In genomic region chr17:79929257-79930076, GRCh38 we compare ENCODE assay signal across 18 cellular contexts.
DNase-seq lines count a peak whose midpoint lies in the region; ATAC-seq, FAIRE-seq and TF ChIP-seq lines count a peak whose summit lies in the region.
"Had no signal": no experiment of that assay in that cellular context is flagged by ENCODE, and none has a peak within 500 bp of the region (broad histone marks: within the 10 kb centered on the region; RNA-seq: fewer than 3 reads in every experiment).

No MANE protein-coding gene starts in this region.

- H3K4me1 Mint-ChIP-seq in H9 = peaks cover 41 to 61% of the 10 kb centered on the region in 2 experiments
- no peaks in the 10 kb centered on the region for H3K4me1 Mint-ChIP-seq in astrocyte (ENCODE audit: low read depth, unreplicated experiment)
- peaks cover 16% of the 10 kb centered on the region for H3K4me1 Mint-ChIP-seq in nephron

- H2AFZ ChIP-seq in H9 (ENCODE audit: low read length) (no peak overlapping the region), astrocyte (ENCODE audit: low read depth, low read length) (no peak overlapping the region)

- H3K27ac Mint-ChIP-seq in H9 (no peak overlapping the region), astrocyte (ENCODE audit: unreplicated experiment) (no peak overlapping the region), nephron (no peak overlapping the region)
- H3K27ac Mint-ChIP-seq: activated CD4-positive, alpha-beta memory T cell treated with anti-CD3 and anti-CD28 coated beads, Interleukin-2, amount 10 ng/mL, durations not matched to agents 7 days and 5 days; activated naive CD8-positive, alpha-beta T cell treated with anti-CD3 and anti-CD28 coated beads, Interleukin-2, amount 10 ng/mL, durations not matched to agents 7 days and 5 days; dendritic cell treated with granulocyte-macrophage colony-stimulating factor and Interleukin-4, amounts not matched to agents 40 ng/mL and 50 ng/mL, for 4 days had no signal

- H3K9me3 Mint-ChIP-seq in H9 (no peaks in the 10 kb centered on the region; a peak in 1 of 5 replicates), astrocyte (ENCODE audit: unreplicated experiment) (peaks cover 4% of the 10 kb centered on the region), nephron (no peaks in the 10 kb centered on the region)
- H3K9me3 Mint-ChIP-seq: activated CD4-positive, alpha-beta memory T cell treated with anti-CD3 and anti-CD28 coated beads, Interleukin-2, amount 10 ng/mL, durations not matched to agents 7 days and 5 days; activated naive CD8-positive, alpha-beta T cell treated with anti-CD3 and anti-CD28 coated beads, Interleukin-2, amount 10 ng/mL, durations not matched to agents 7 days and 5 days; activated T-cell treated with anti-CD3 and anti-CD28 coated beads, Interleukin-2, amount 50 U/mL, for 4 hours; dendritic cell treated with granulocyte-macrophage colony-stimulating factor and Interleukin-4, amounts not matched to agents 40 ng/mL and 50 ng/mL, for 4 days; naive thymus-derived CD4-positive, alpha-beta T cell had no signal

- intact Hi-C loops in A673 (cut with micrococcal nuclease; ENCODE audit: unreplicated experiment) = no loop called here

- no peak overlapping the region for H2BK20ac ChIP-seq in H9 (ENCODE audit: low read depth, low read length, poor library complexity, severe bottlenecking)

- no peak overlapping the region for H3K27ac ChIP-seq in A673 (ENCODE audit: low read depth, low read length, poor library complexity, severe bottlenecking)
- H3K27ac ChIP-seq in H9 (ENCODE audit: insufficient read length, low read depth, low read length) = no peak overlapping the region
- no peak overlapping the region for H3K27ac ChIP-seq in astrocyte (ENCODE audit: low read depth, low read length)
- H3K27ac ChIP-seq: breast epithelium, lower lobe of right lung had no signal

- no peak overlapping the region for H4K5ac ChIP-seq in H9 (ENCODE audit: insufficient read length, low read depth, low read length)

- H3K79me2 ChIP-seq in H9 (ENCODE audit: insufficient read depth, low read length) (no peaks in the 10 kb centered on the region), astrocyte (ENCODE audit: insufficient read depth, low read length) (no peaks in the 10 kb centered on the region)

- H3K14ac ChIP-seq in H9 (ENCODE audit: insufficient read depth, low read length) = no peak overlapping the region; the same call in 1 of the 2 replicates

- no peak overlapping the region for H3T11ph ChIP-seq in H9 (ENCODE audit: low read length)

- H3K56ac ChIP-seq in H9 (ENCODE audit: insufficient read length, low read depth, low read length) = no peak overlapping the region

- H3K18ac ChIP-seq in H9 (ENCODE audit: insufficient read length, low read depth, low read length) = peak overlapping the region; percentile 51

- H3K27me3 ChIP-seq in A673 (replicated peaks; ENCODE audit: insufficient read depth, low read depth, low read length, poor library complexity) = no peaks in the 10 kb centered on the region
- H3K27me3 ChIP-seq in H9 (ENCODE audit: insufficient read depth, low read length) = no peaks in the 10 kb centered on the region
- peaks cover 8% of the 10 kb centered on the region for H3K27me3 ChIP-seq in astrocyte (ENCODE audit: insufficient read depth, low read length)

- TF ChIP-seq CTCF in A673 (conservative IDR thresholded peaks at IDR 0.05; ENCODE audit: low read depth, low read length) (no peak), H9 (conservative IDR thresholded peaks at IDR 0.05) (no peak), astrocyte (IDR thresholded peaks at IDR 0.05; ENCODE audit: insufficient read depth, low read depth, low read length) (no peak), nephron (IDR thresholded peaks at IDR 0.05; ENCODE audit: unreplicated experiment in 3 of 3) (no peak)

- H3K36me3 ChIP-seq in A673 (ENCODE audit: insufficient read depth, low read length, poor library complexity, severe bottlenecking) (no peaks in the 10 kb centered on the region), astrocyte (ENCODE audit: insufficient read depth, low read length) (no peaks in the 10 kb centered on the region)
- H3K36me3 ChIP-seq: breast epithelium, lower lobe of right lung had no signal

- BruUV-seq in A673 (replicated peaks; lab: Mats Ljungman, UMichigan) = no TSS peak

- H3K4me3 Mint-ChIP-seq in H9 (peak overlapping the region in 1 of 2 experiments; percentile 81; a peak in 3 of 5 replicates), astrocyte (ENCODE audit: unreplicated experiment) (no peak overlapping the region), nephron (peak overlapping the region in 2 of 3 experiments; percentile 23 to 71)
- H3K4me3 Mint-ChIP-seq: activated CD4-positive, alpha-beta memory T cell treated with anti-CD3 and anti-CD28 coated beads, Interleukin-2, amount 10 ng/mL, durations not matched to agents 7 days and 5 days; activated naive CD8-positive, alpha-beta T cell treated with anti-CD3 and anti-CD28 coated beads, Interleukin-2, amount 10 ng/mL, durations not matched to agents 7 days and 5 days; activated T-cell treated with anti-CD3 and anti-CD28 coated beads, Interleukin-2, amount 50 U/mL, for 4 hours; dendritic cell treated with granulocyte-macrophage colony-stimulating factor and Interleukin-4, amounts not matched to agents 40 ng/mL and 50 ng/mL, for 4 days had no signal

- peaks cover 29% of the 10 kb centered on the region for H3K4me1 ChIP-seq in A673 (ENCODE audit: insufficient read depth, low read length, poor library complexity, severe bottlenecking)
- peaks cover 8% of the 10 kb centered on the region for H3K4me1 ChIP-seq in H9 (ENCODE audit: insufficient read depth, low read length)
- H3K4me1 ChIP-seq in astrocyte (ENCODE audit: insufficient read depth, low read length) = no peaks in the 10 kb centered on the region

- H2BK5ac ChIP-seq in H9 (ENCODE audit: insufficient read length, low read length) = no peak overlapping the region

- DNase-seq in A673 (ENCODE audit: low spot score) (no peak), H9 (peak; percentile 76), astrocyte (ENCODE audit: low read depth) (no peak), NOMO-1 (lab: John Stamatoyannopoulos, UW; ENCODE audit: unreplicated experiment in 2 of 2) (no peak), NCI-H146 treated with DMSO at 0.1 percent for 48 hours (lab: John Stamatoyannopoulos, UW; ENCODE audit: unreplicated experiment) (no peak)
- DNase-seq in activated effector memory CD4-positive, alpha-beta T cell treated with Interleukin-2 at 50 U/mL for 16 hours = no peak
- DNase-seq: activated CD4-positive, alpha-beta memory T cell treated with anti-CD3 and anti-CD28 coated beads, Interleukin-2, amount 10 ng/mL, durations not matched to agents 7 days and 5 days; activated naive CD8-positive, alpha-beta T cell treated with anti-CD3 and anti-CD28 coated beads, Interleukin-2, amount 10 ng/mL, durations not matched to agents 7 days and 5 days; activated T-cell treated with anti-CD3 and anti-CD28 coated beads, Interleukin-2, amount 50 U/mL, for 4 hours; erythroblast; lower lobe of right lung; naive thymus-derived CD4-positive, alpha-beta T cell; NCI-H1048 had no signal

- CTCF ChIA-PET in A673 (lab: Charles Lee) = no interaction called here

- H3K27me3 Mint-ChIP-seq in H9 (ENCODE audit: low read depth) (peaks cover 33% of the 10 kb centered on the region), astrocyte (ENCODE audit: low read depth, unreplicated experiment) (peaks cover 37% of the 10 kb centered on the region), nephron (ENCODE audit: low read depth) (peaks cover 62% of the 10 kb centered on the region)

- no peaks in the 10 kb centered on the region for H3K79me1 ChIP-seq in H9 (ENCODE audit: insufficient read depth, low read depth, low read length, poor library complexity, severe bottlenecking)

- peaks cover 8% of the 10 kb centered on the region for H3K23me2 ChIP-seq in H9 (ENCODE audit: insufficient read length, low read depth, low read length, poor library complexity, severe bottlenecking)

- H3K4ac ChIP-seq in H9 (ENCODE audit: low read depth, low read length) = no peak overlapping the region

- no peak overlapping the region for H3K23ac ChIP-seq in H9 (ENCODE audit: insufficient read length, low read depth, low read length)

- no peak overlapping the region for H2BK120ac ChIP-seq in H9 (ENCODE audit: low read depth, low read length, poor library complexity, severe bottlenecking)

- H3K9me3 ChIP-seq in A673 (ENCODE audit: low read depth, low read length, poor library complexity, severe bottlenecking) (no peaks in the 10 kb centered on the region), H9 (ENCODE audit: control insufficient read depth, low read depth, low read length) (no peaks in the 10 kb centered on the region), astrocyte (ENCODE audit: insufficient read depth, low read depth, low read length) (no peaks in the 10 kb centered on the region)
- H3K9me3 ChIP-seq: breast epithelium, lower lobe of right lung had no signal

- no peak overlapping the region for H4K8ac ChIP-seq in H9 (replicated peaks; ENCODE audit: insufficient read length, low read depth, low read length)

- no peak overlapping the region for H2BK15ac ChIP-seq in H9 (ENCODE audit: low read depth, low read length)

- no peak overlapping the region for H2AK5ac ChIP-seq in H9 (ENCODE audit: insufficient read length, low read length)

- POLR2A ChIA-PET in A673 (lab: Charles Lee; ENCODE audit: low non-redundant PET) = no interaction called here

- H3K4me2 ChIP-seq in H9 (ENCODE audit: insufficient read depth, insufficient read length, low read length) (peak overlapping the region; percentile 48), astrocyte (ENCODE audit: low read length) (peak overlapping the region; percentile 78)

- H3K9ac ChIP-seq in H9 (ENCODE audit: extremely low read depth, insufficient read length, low read length) (no peak overlapping the region), astrocyte (ENCODE audit: low read length) (no peak overlapping the region)

- no peak for FAIRE-seq in astrocyte (lab: Jason Lieb, UNC)
- FAIRE-seq: urothelium cell line had no signal

- H4K20me1 ChIP-seq in H9 (ENCODE audit: control insufficient read depth, insufficient read depth, insufficient read length) = no peaks in the 10 kb centered on the region
- H4K20me1 ChIP-seq in astrocyte (ENCODE audit: insufficient read depth, low read length) = no peaks in the 10 kb centered on the region

- no CpG with 5 or more reads among the region's 25 CpGs for WGBS in H9 (ENCODE audit: extremely low coverage, insufficient read length, low lambda C conversion rate)

- peaks cover 0 to 4% (median 2%) of the 10 kb centered on the region in 3 experiments; a peak in 2 of 7 replicates for H3K36me3 Mint-ChIP-seq in H9 (ENCODE audit: insufficient read depth in 1 of 3, low read depth in 3 of 3)
- H3K36me3 Mint-ChIP-seq in astrocyte (ENCODE audit: low read depth, unreplicated experiment) = peaks cover 2% of the 10 kb centered on the region
- H3K36me3 Mint-ChIP-seq in nephron (ENCODE audit: low read depth) = no peaks in the 10 kb centered on the region
- H3K36me3 Mint-ChIP-seq: activated naive CD8-positive, alpha-beta T cell treated with anti-CD3 and anti-CD28 coated beads, Interleukin-2, amount 10 ng/mL, durations not matched to agents 7 days and 5 days; naive thymus-derived CD4-positive, alpha-beta T cell had no signal

- H4K91ac ChIP-seq in H9 (ENCODE audit: insufficient read length, low read depth, low read length) = no peak overlapping the region

- no peak for ATAC-seq in HG03460 (IDR thresholded peaks at IDR 0.05; ENCODE audit: unreplicated experiment)
- ATAC-seq: activated T-cell treated with anti-CD3 and anti-CD28 coated beads, Interleukin-2, amount 50 U/mL, for 4 hours; lower lobe of right lung; naive thymus-derived CD4-positive, alpha-beta T cell had no signal

- H3K4me3 ChIP-seq in A673 (ENCODE audit: low read depth, low read length, poor library complexity, severe bottlenecking) (peak overlapping the region; percentile 54), astrocyte (ENCODE audit: insufficient read depth, low read depth, low read length) (no peak overlapping the region)

- no peak overlapping the region for H2BK12ac ChIP-seq in H9 (ENCODE audit: insufficient read length, low read depth, low read length)
